In the genomic region with DNA sequence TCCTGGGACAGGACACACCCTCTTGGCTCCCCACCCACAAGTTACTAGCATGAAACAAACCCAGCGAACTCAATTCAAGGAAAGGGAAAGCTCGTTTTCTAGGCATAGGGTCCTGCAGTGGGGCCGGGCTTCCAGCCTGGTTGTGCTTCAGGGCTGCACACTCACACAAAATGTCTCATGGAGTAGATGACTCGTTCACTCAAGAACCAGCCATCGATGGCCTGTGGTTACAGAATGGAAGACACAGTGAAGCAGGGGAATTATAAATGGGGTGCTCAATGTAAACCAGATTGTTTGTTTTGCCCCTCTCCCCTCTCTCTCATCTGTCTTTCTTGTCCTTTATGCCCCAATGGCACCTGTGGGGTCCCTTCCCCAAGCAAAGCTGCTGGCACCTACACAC, we compare ENCODE assay signal across 2 cellular contexts.
TF ChIP-seq lines count a peak whose summit lies in the region.

No MANE protein-coding gene starts in this region.

TF ChIP-seq in SK-N-SH, 30 proteins besides CTCF, POLR2A, EP300 and RAD21:
- no peak for TF ChIP-seq SIN3A (IDR thresholded peaks at IDR 0.05; ENCODE audit: borderline replicate concordance, low read depth, low read length)
- no peak for TF ChIP-seq NFIC (IDR thresholded peaks at IDR 0.05; ENCODE audit: borderline replicate concordance)
- no peak for TF ChIP-seq NRF1 (IDR thresholded peaks at IDR 0.05; ENCODE audit: low read depth, low read length)
- TF ChIP-seq RFX5 (IDR thresholded peaks at IDR 0.05; ENCODE audit: low read length): no peak

TF ChIP-seq in HepG2, 621 proteins besides CTCF, POLR2A, EP300 and RAD21:
- TF ChIP-seq ZFP82 (CRISPR knock-in tag; IDR thresholded peaks at IDR 0.05; ENCODE audit: borderline replicate concordance) (no peak), SOX5 (CRISPR knock-in tag; IDR thresholded peaks at IDR 0.05; ENCODE audit: borderline replicate concordance) (no peak), ZNF251 (CRISPR knock-in tag; IDR thresholded peaks at IDR 0.05) (no peak)
TF ChIP-seq in HepG2: peak in this region for 0.
